11 cellular contexts compared by ENCODE assay signal in the genomic region with DNA sequence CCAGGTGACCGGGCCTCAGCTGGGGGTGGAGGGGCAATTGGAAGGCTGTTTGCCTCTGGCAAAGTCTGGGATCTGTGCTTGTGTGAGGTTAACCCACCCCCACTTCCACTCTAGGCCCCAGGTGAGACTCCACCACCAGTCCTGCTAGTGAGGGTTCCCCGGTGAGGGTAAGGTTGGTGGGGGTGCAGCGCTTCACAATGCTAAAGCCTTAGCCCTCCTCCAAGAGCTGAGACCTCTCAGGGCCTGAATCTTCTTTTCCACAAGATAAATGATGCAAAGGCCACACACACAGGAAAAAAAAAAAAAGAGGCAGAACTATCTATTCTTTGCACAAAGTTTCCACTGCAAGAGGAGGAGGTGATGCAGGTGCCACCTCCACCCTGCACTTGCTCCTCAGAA. TPM values are rescaled to one million over a fixed set of nuclear protein-coding genes. Genes with fewer than 3 reads are reported as not detected.
DNase-seq lines count a peak whose midpoint lies in the region; ATAC-seq and TF ChIP-seq lines count a peak whose summit lies in the region.
"Had no signal": no experiment of that assay in that cellular context is flagged by ENCODE, and none has a peak within 500 bp of the region (broad histone marks: within the 10 kb centered on the region; RNA-seq: fewer than 3 reads in every experiment).

No MANE protein-coding gene starts in this region.

- peaks cover 53% of the 10 kb centered on the region for H3K4me1 Mint-ChIP-seq in activated T-cell treated with anti-CD3 and anti-CD28 coated beads, Interleukin-2, amount 50 U/mL, for 4 hours (ENCODE audit: low read depth)
- peaks cover 45 to 48% of the 10 kb centered on the region in 2 donors for H3K4me1 Mint-ChIP-seq in natural killer cell treated with Interleukin-12 subunit alpha and Interleukin-12 subunit beta and Interleukin-15 and Interleukin-18, amount 100 ng/mL, for 72 hours (ENCODE audit: low read depth in 2 of 2)

- no peak for DNase-seq in activated T-cell treated with anti-CD3 and anti-CD28 coated beads, Interleukin-2, amount 50 U/mL, for 4 hours
- DNase-seq in activated T-cell treated with anti-CD3 and anti-CD28 coated beads for 4 hours = no peak
- no peak for DNase-seq in natural killer cell treated with Interleukin-12 subunit alpha and Interleukin-12 subunit beta and Interleukin-15 and Interleukin-18, amount 100 ng/mL, for 72 hours (ENCODE audit: low spot score)
- no peak for DNase-seq in stimulated activated CD8-positive, alpha-beta memory T cell treated with anti-CD3 and anti-CD28 coated beads, Interleukin-4, amount 100 ng/mL, for 48 hours
- DNase-seq: dorsolateral prefrontal cortex; GM23248; NCI-H1092; NK-92 treated with Interleukin-12 subunit alpha and Interleukin-12 subunit beta, amount 100 ng/mL, for 24 hours; thyroid gland had no signal

- peak overlapping the region; percentile 68 for H3K4me3 Mint-ChIP-seq in activated T-cell treated with anti-CD3 and anti-CD28 coated beads, Interleukin-2, amount 50 U/mL, for 4 hours
- H3K4me3 Mint-ChIP-seq in natural killer cell treated with Interleukin-12 subunit alpha and Interleukin-12 subunit beta and Interleukin-15 and Interleukin-18, amount 100 ng/mL, for 72 hours = no peak overlapping the region

- TF ChIP-seq CTCF in VCaP (conservative IDR thresholded peaks at IDR 0.05) = no peak

- no peaks in the 10 kb centered on the region for H3K27me3 Mint-ChIP-seq in activated T-cell treated with anti-CD3 and anti-CD28 coated beads, Interleukin-2, amount 50 U/mL, for 4 hours (ENCODE audit: low read depth)
- no peaks in the 10 kb centered on the region for H3K27me3 Mint-ChIP-seq in natural killer cell treated with Interleukin-12 subunit alpha and Interleukin-12 subunit beta and Interleukin-15 and Interleukin-18, amount 100 ng/mL, for 72 hours

- H3K27ac Mint-ChIP-seq in natural killer cell treated with Interleukin-12 subunit alpha and Interleukin-12 subunit beta and Interleukin-15 and Interleukin-18, amount 100 ng/mL, for 72 hours = peak overlapping the region; percentile 37 to 41

- H3K27ac ChIP-seq in VCaP = peak overlapping the region; percentile 91
- H3K27ac ChIP-seq: GM23248 had no signal

- no peaks in the 10 kb centered on the region for H3K9me3 Mint-ChIP-seq in activated T-cell treated with anti-CD3 and anti-CD28 coated beads, Interleukin-2, amount 50 U/mL, for 4 hours
- H3K9me3 Mint-ChIP-seq in natural killer cell treated with Interleukin-12 subunit alpha and Interleukin-12 subunit beta and Interleukin-15 and Interleukin-18, amount 100 ng/mL, for 72 hours = no peaks in the 10 kb centered on the region

- no peak for ATAC-seq in activated T-cell treated with anti-CD3 and anti-CD28 coated beads, Interleukin-2, amount 50 U/mL, for 4 hours
- no peak for ATAC-seq in natural killer cell treated with Interleukin-12 subunit alpha and Interleukin-12 subunit beta and Interleukin-15 and Interleukin-18, amount 100 ng/mL, for 72 hours
- no peak for ATAC-seq in GM19395 (IDR thresholded peaks at IDR 0.05; ENCODE audit: unreplicated experiment)

- peaks cover 2% of the 10 kb centered on the region for H3K36me3 Mint-ChIP-seq in activated T-cell treated with anti-CD3 and anti-CD28 coated beads, Interleukin-2, amount 50 U/mL, for 4 hours (ENCODE audit: insufficient read depth)
- H3K36me3 Mint-ChIP-seq in natural killer cell treated with Interleukin-12 subunit alpha and Interleukin-12 subunit beta and Interleukin-15 and Interleukin-18, amount 100 ng/mL, for 72 hours = no peaks in the 10 kb centered on the region

RNA-seq across cellular contexts. Expression of a gene that starts 4.1 kb away (rescaled TPM):
- total RNA-seq in activated T-cell treated with anti-CD3 and anti-CD28 coated beads, Interleukin-2, amount 50 U/mL, for 4 hours = 10 to 100 TPM; 47.2 to 73.3 (median 67.8) TPM
- 10 to 100 TPM; 48.3 to 58.7 TPM for total RNA-seq in natural killer cell treated with Interleukin-12 subunit alpha and Interleukin-12 subunit beta and Interleukin-15 and Interleukin-18, amount 100 ng/mL, for 72 hours

RNA-seq across cellular contexts. Expression of a gene that starts 13.9 kb away (rescaled TPM):
- under 1 TPM; 0.16 to 0.58 (median 0.43) TPM for total RNA-seq in activated T-cell treated with anti-CD3 and anti-CD28 coated beads, Interleukin-2, amount 50 U/mL, for 4 hours
- not detected for total RNA-seq in natural killer cell treated with Interleukin-12 subunit alpha and Interleukin-12 subunit beta and Interleukin-15 and Interleukin-18, amount 100 ng/mL, for 72 hours

RNA-seq across cellular contexts. Expression of a gene that starts 18.3 kb away (rescaled TPM):
- total RNA-seq in activated T-cell treated with anti-CD3 and anti-CD28 coated beads, Interleukin-2, amount 50 U/mL, for 4 hours = 100 to 1,000 TPM; 527 to 569 (median 554) TPM
- 100 to 1,000 TPM; 288 to 306 TPM for total RNA-seq in natural killer cell treated with Interleukin-12 subunit alpha and Interleukin-12 subunit beta and Interleukin-15 and Interleukin-18, amount 100 ng/mL, for 72 hours

RNA-seq across cellular contexts. Expression of a gene that starts 29.2 kb away (rescaled TPM):
- total RNA-seq in activated T-cell treated with anti-CD3 and anti-CD28 coated beads, Interleukin-2, amount 50 U/mL, for 4 hours = 100 to 1,000 TPM; 263 to 315 (median 286) TPM
- total RNA-seq in natural killer cell treated with Interleukin-12 subunit alpha and Interleukin-12 subunit beta and Interleukin-15 and Interleukin-18, amount 100 ng/mL, for 72 hours = 100 to 1,000 TPM; 319 to 324 TPM

RNA-seq across cellular contexts. Expression of a gene that starts 59.5 kb away (rescaled TPM):
- total RNA-seq in activated T-cell treated with anti-CD3 and anti-CD28 coated beads, Interleukin-2, amount 50 U/mL, for 4 hours = 100 to 1,000 TPM; 110 to 131 (median 110) TPM
- total RNA-seq in natural killer cell treated with Interleukin-12 subunit alpha and Interleukin-12 subunit beta and Interleukin-15 and Interleukin-18, amount 100 ng/mL, for 72 hours = 10 to 100 TPM; 20.5 to 41.0 TPM
